19 cellular contexts compared by ENCODE assay signal in the genomic region with DNA sequence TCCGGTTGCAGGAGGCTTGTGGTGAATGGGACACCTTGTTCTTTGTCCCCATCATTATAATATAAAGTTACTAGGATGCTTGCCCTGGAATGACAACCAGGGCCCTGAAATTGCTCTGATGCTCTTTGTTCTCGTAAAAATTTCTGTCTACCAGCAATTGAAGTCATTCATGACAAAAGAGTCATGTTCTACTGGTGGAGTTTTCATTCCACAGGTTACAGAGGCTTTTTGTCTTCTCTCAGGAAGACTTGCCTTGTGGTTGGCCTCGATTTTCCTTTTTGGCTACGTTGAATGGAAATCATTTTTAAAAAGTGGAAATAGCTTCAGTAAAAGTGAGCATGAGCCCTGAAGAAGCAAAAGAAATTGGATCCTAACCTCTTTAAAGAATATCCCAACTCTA.
DNase-seq lines count a peak whose midpoint lies in the region; ATAC-seq and TF ChIP-seq lines count a peak whose summit lies in the region.
"Had no signal": no experiment of that assay in that cellular context is flagged by ENCODE, and none has a peak within 500 bp of the region (broad histone marks: within the 10 kb centered on the region; RNA-seq: fewer than 3 reads in every experiment).

No MANE protein-coding gene starts in this region.

- WGBS in mesodermal cell (ENCODE audit: insufficient coverage in 2 of 2), 2 experiments = 76 to 100% methylated on average over 1 to 2 of the region's 4 CpGs
- 86 to 87% methylated on average over 4 of the region's 4 CpGs for WGBS in GM23248 (ENCODE audit: low coverage in 1 of 2, low lambda C conversion rate in 2 of 2, missing lambda C conversion rate in 2 of 2), 2 experiments

- H3K36me3 ChIP-seq in mesodermal cell (ENCODE audit: control insufficient read depth, insufficient read depth, low read length) (no peaks in the 10 kb centered on the region), A673 (ENCODE audit: insufficient read depth, low read length, poor library complexity, severe bottlenecking) (no peaks in the 10 kb centered on the region), GM23248 (ENCODE audit: low read depth) (no peaks in the 10 kb centered on the region)

- intact Hi-C loops in sciatic nerve (cut with DNase I) (no loop called here), A673 (cut with micrococcal nuclease; ENCODE audit: unreplicated experiment) (no loop called here)

- no peaks in the 10 kb centered on the region for H4K20me1 ChIP-seq in GM23248 (ENCODE audit: insufficient read depth)
- H4K20me1 ChIP-seq: BLaER1 treated with 17β-estradiol and CSF1 and Interleukin-3, amounts not matched to agents 10 nM and 100 nM had no signal

- no peak overlapping the region for H3K4me2 ChIP-seq in GM23248 (ENCODE audit: unreplicated experiment)
- H3K4me2 ChIP-seq: A549; BLaER1 treated with 17β-estradiol and CSF1 and Interleukin-3, amounts not matched to agents 10 nM and 100 nM; PC-9 had no signal

- H3F3A ChIP-seq in GM23248 (ENCODE audit: insufficient read depth) = no peaks in the 10 kb centered on the region

- no peaks in the 10 kb centered on the region for H3K79me2 ChIP-seq in GM23248 (ENCODE audit: insufficient read depth)

- DNase-seq in COLO829 (ENCODE audit: low spot score) = peak; percentile 42
- DNase-seq in sciatic nerve (ENCODE audit: low spot score) = no peak
- no peak for DNase-seq in NCI-H146 (lab: John Stamatoyannopoulos, UW)
- no peak for DNase-seq in A673 (ENCODE audit: low spot score)
- DNase-seq in GM23248 = no peak
- DNase-seq in GM20000 (ENCODE audit: low spot score) = no peak
- DNase-seq: CD8-positive, alpha-beta memory T cell; KBM-7; NCI-H1930; NCI-H345; NCI-H524 treated with DMSO at 0.1 percent for 48 hours; PC-9; SIG-M5 had no signal

- TF ChIP-seq CTCF in VCaP (conservative IDR thresholded peaks at IDR 0.05) = no peak
- TF ChIP-seq CTCF in A673 (conservative IDR thresholded peaks at IDR 0.05; ENCODE audit: low read depth, low read length) = no peak
- no peak for TF ChIP-seq CTCF in GM20000 (IDR thresholded peaks at IDR 0.05; ENCODE audit: extremely low read depth, missing control alignments)

- no peaks in the 10 kb centered on the region for H3K27me3 ChIP-seq in A673 (replicated peaks; ENCODE audit: insufficient read depth, low read depth, low read length, poor library complexity)
- H3K27me3 ChIP-seq in GM23248 (replicated peaks; ENCODE audit: insufficient read depth) = no peaks in the 10 kb centered on the region
- H3K27me3 ChIP-seq: BLaER1 treated with 17β-estradiol and CSF1 and Interleukin-3, amounts not matched to agents 10 nM and 100 nM had no signal

- H3K4me3 ChIP-seq in mesodermal cell (ENCODE audit: extremely low read depth, insufficient read depth, low read length, poor library complexity, severe bottlenecking) = no peak overlapping the region
- no peak overlapping the region for H3K4me3 ChIP-seq in A673 (ENCODE audit: low read depth, low read length, poor library complexity, severe bottlenecking)
- no peak overlapping the region for H3K4me3 ChIP-seq in GM23248
- H3K4me3 ChIP-seq: A549; BLaER1 treated with 17β-estradiol and CSF1 and Interleukin-3, amounts not matched to agents 10 nM and 100 nM; PC-9 had no signal

- POLR2A ChIA-PET in A673 (lab: Charles Lee; ENCODE audit: low non-redundant PET) = no interaction called here

- no peaks in the 10 kb centered on the region for H3K9me3 ChIP-seq in mesodermal cell (ENCODE audit: control insufficient read depth, low read length)
- H3K9me3 ChIP-seq in A673 (ENCODE audit: low read depth, low read length, poor library complexity, severe bottlenecking) = no peaks in the 10 kb centered on the region
- no peaks in the 10 kb centered on the region for H3K9me3 ChIP-seq in GM23248 (ENCODE audit: low read depth)
- H3K9me3 ChIP-seq: A549; BLaER1 treated with 17β-estradiol and CSF1 and Interleukin-3, amounts not matched to agents 10 nM and 100 nM had no signal

- no TSS peak for BruUV-seq in A673 (replicated peaks; lab: Mats Ljungman, UMichigan)

- no peak overlapping the region for H3K9ac ChIP-seq in GM23248
- H3K9ac ChIP-seq: BLaER1 treated with 17β-estradiol and CSF1 and Interleukin-3, amounts not matched to agents 10 nM and 100 nM had no signal

- H3K9me2 ChIP-seq in GM23248 (ENCODE audit: insufficient read depth) = no peaks in the 10 kb centered on the region

- in situ Hi-C loops in GM23248 (cut with MboI) = no loop called here

- no peak overlapping the region for H2AFZ ChIP-seq in GM23248
- H2AFZ ChIP-seq: PC-9 had no signal

- peak overlapping the region; percentile 74 for H3K27ac ChIP-seq in VCaP
- peak overlapping the region; percentile 36 for H3K27ac ChIP-seq in mesodermal cell (ENCODE audit: low read depth, low read length, severe bottlenecking)
- no peak overlapping the region for H3K27ac ChIP-seq in A673 (ENCODE audit: low read depth, low read length, poor library complexity, severe bottlenecking)
- no peak overlapping the region for H3K27ac ChIP-seq in GM23248
- H3K27ac ChIP-seq: BLaER1 treated with 17β-estradiol and CSF1 and Interleukin-3, amounts not matched to agents 10 nM and 100 nM; PC-9; RWPE1 had no signal

- ATAC-seq in sciatic nerve = peak; percentile 52
- ATAC-seq: HepG2 had no signal

- CTCF ChIA-PET in A673 (lab: Charles Lee) = no interaction called here

- H3K4me1 ChIP-seq in mesodermal cell (ENCODE audit: control insufficient read depth, insufficient read depth, low read length, poor library complexity, severe bottlenecking) (peaks cover 10% of the 10 kb centered on the region), A673 (ENCODE audit: insufficient read depth, low read length, poor library complexity, severe bottlenecking) (peaks cover 8% of the 10 kb centered on the region), GM23248 (ENCODE audit: insufficient read depth) (no peaks in the 10 kb centered on the region)
- H3K4me1 ChIP-seq: A549 had no signal

Comparison
In these comparisons a context has a peak if more than half of its experiments do, and no peak if none do; other contexts are left out.
1. H3K27ac ChIP-seq: peak in VCaP (single experiment) and mesodermal cell (single experiment); none in A673 (single experiment) and GM23248 (single experiment).